Comparison of ENCODE assay signal across 1 cellular context in genomic region chr13:110915057-110915873, GRCh38.
A peak's percentile ranks its signal among the peaks of the same experiment; 100 is the strongest.
TF ChIP-seq lines count a peak whose summit lies in the region.

TSS of gene ANKRD10 (minus strand) at chr13:110915069. CDS start at chr13:110914934, 135 bp downstream.

TF ChIP-seq in HepG2, 621 proteins besides CTCF, POLR2A, EP300 and RAD21 (continued from another document and continues in another):
- no peak for TF ChIP-seq ZBTB33 (CRISPR knock-in tag; IDR thresholded peaks at IDR 0.05)
- no peak for TF ChIP-seq ZNF205 (CRISPR knock-in tag; IDR thresholded peaks at IDR 0.05)
- TF ChIP-seq ZNF749 (CRISPR knock-in tag; IDR thresholded peaks at IDR 0.05; ENCODE audit: borderline replicate concordance), result 0 out of 2 replicates have a peak, but pooled peaks have one; percentile 40
- no peak for TF ChIP-seq CREBL2 (CRISPR knock-in tag; IDR thresholded peaks at IDR 0.05; ENCODE audit: borderline replicate concordance)
- TF ChIP-seq SMAD3 (CRISPR knock-in tag; IDR thresholded peaks at IDR 0.05), result no peak
- TF ChIP-seq CBX2 (IDR thresholded peaks at IDR 0.05; ENCODE audit: low read depth, low read length), result no peak
- no peak for TF ChIP-seq CBX2 (CRISPR knock-in tag; IDR thresholded peaks at IDR 0.05; ENCODE audit: low read depth)
- TF ChIP-seq ZFAT (CRISPR knock-in tag; conservative IDR thresholded peaks at IDR 0.05), result no peak
- TF ChIP-seq ZIK1 (CRISPR knock-in tag; IDR thresholded peaks at IDR 0.05; ENCODE audit: borderline replicate concordance, low read depth), result 0 out of 2 replicates have a peak, but pooled peaks have one; percentile 39
- TF ChIP-seq SP4 (CRISPR knock-in tag; IDR thresholded peaks at IDR 0.05), result peak; percentile 81
- TF ChIP-seq ZNF709 (CRISPR knock-in tag; IDR thresholded peaks at IDR 0.05), result no peak
- TF ChIP-seq RORA (CRISPR knock-in tag; IDR thresholded peaks at IDR 0.05), result no peak
- TF ChIP-seq SPEN (CRISPR knock-in tag; IDR thresholded peaks at IDR 0.05; ENCODE audit: low read depth), result 0 out of 2 replicates have a peak, but pooled peaks have one; percentile 10
- TF ChIP-seq ZNF282 (IDR thresholded peaks at IDR 0.05; ENCODE audit: partially characterized antibody), result no peak
- TF ChIP-seq MYPOP (CRISPR knock-in tag; IDR thresholded peaks at IDR 0.05), result no peak; the same call in 1 of the 2 replicates
- peak; percentile 57; the same call in 1 of the 2 replicates for TF ChIP-seq NFKB2 (CRISPR knock-in tag; IDR thresholded peaks at IDR 0.05; ENCODE audit: borderline replicate concordance)
- TF ChIP-seq ZNF281 (CRISPR knock-in tag; IDR thresholded peaks at IDR 0.05; ENCODE audit: borderline replicate concordance), result no peak
- no peak for TF ChIP-seq TIGD3 (CRISPR knock-in tag; IDR thresholded peaks at IDR 0.05; ENCODE audit: borderline replicate concordance)
- TF ChIP-seq ARID4A (CRISPR knock-in tag; IDR thresholded peaks at IDR 0.05; ENCODE audit: borderline replicate concordance), result peak; percentile 20; the same call in 1 of the 2 replicates
- TF ChIP-seq ELK4 (CRISPR knock-in tag; IDR thresholded peaks at IDR 0.05; ENCODE audit: borderline replicate concordance), result no peak
- no peak for TF ChIP-seq KLF9 (CRISPR knock-in tag; IDR thresholded peaks at IDR 0.05; ENCODE audit: low read depth)
- TF ChIP-seq RNF2 (conservative IDR thresholded peaks at IDR 0.05; ENCODE audit: low read depth), result no peak
- peak; percentile 38; the same call in 1 of the 2 replicates for TF ChIP-seq ZNF768 (CRISPR knock-in tag; IDR thresholded peaks at IDR 0.05)
- no peak for TF ChIP-seq KLF13 (CRISPR knock-in tag; IDR thresholded peaks at IDR 0.05)
- TF ChIP-seq ZKSCAN1 (IDR thresholded peaks at IDR 0.05; ENCODE audit: low read length), result no peak
- no peak for TF ChIP-seq CENPT (CRISPR knock-in tag; IDR thresholded peaks at IDR 0.05; ENCODE audit: low read depth)
- TF ChIP-seq ZNF605 (CRISPR knock-in tag; IDR thresholded peaks at IDR 0.05), result 0 out of 2 replicates have a peak, but pooled peaks have one; percentile 42
- TF ChIP-seq CEBPG (CRISPR knock-in tag; IDR thresholded peaks at IDR 0.05), result no peak
- no peak for TF ChIP-seq JUNB (CRISPR knock-in tag; IDR thresholded peaks at IDR 0.05; ENCODE audit: borderline replicate concordance)
- no peak for TF ChIP-seq GMEB2 (CRISPR knock-in tag; IDR thresholded peaks at IDR 0.05; ENCODE audit: low read depth)
- no peak for TF ChIP-seq FOXA1 (IDR thresholded peaks at IDR 0.05)
- TF ChIP-seq FOXA1 (CRISPR knock-in tag; IDR thresholded peaks at IDR 0.05), result no peak
- no peak for TF ChIP-seq MTF2 (CRISPR knock-in tag; IDR thresholded peaks at IDR 0.05; ENCODE audit: borderline replicate concordance)
- TF ChIP-seq NFAT5 (CRISPR knock-in tag; IDR thresholded peaks at IDR 0.05), result no peak
- no peak for TF ChIP-seq REXO4 (CRISPR knock-in tag; IDR thresholded peaks at IDR 0.05; ENCODE audit: borderline replicate concordance)
- no peak for TF ChIP-seq POGZ (CRISPR knock-in tag; IDR thresholded peaks at IDR 0.05)
- TF ChIP-seq ZNF460 (CRISPR knock-in tag; IDR thresholded peaks at IDR 0.05; ENCODE audit: borderline replicate concordance), result no peak
